Comparison of ENCODE assay signal across 1 cellular context in genomic region chr1:91948097-91948496, GRCh38.
TF ChIP-seq lines count a peak whose summit lies in the region.

No MANE protein-coding gene starts in this region.

TF ChIP-seq in GM12878, 131 proteins besides CTCF, POLR2A, EP300 and RAD21:
- no peak for TF ChIP-seq CBFB (IDR thresholded peaks at IDR 0.05; ENCODE audit: low read depth)
